In genomic region chr20:17298751-17299150, GRCh38 we compare ENCODE assay signal across 20 cellular contexts.
A peak's percentile ranks its signal among the peaks of the same experiment; 100 is the strongest.
DNase-seq lines count a peak whose midpoint lies in the region; ATAC-seq, FAIRE-seq and TF ChIP-seq lines count a peak whose summit lies in the region.
"Had no signal": no experiment of that assay in that cellular context is flagged by ENCODE, and none has a peak within 500 bp of the region (broad histone marks: within the 10 kb centered on the region; RNA-seq: fewer than 3 reads in every experiment).

No MANE protein-coding gene starts in this region.

- no peak for DNase-seq in HepG2 (ENCODE audit: low spot score)
- no peak for DNase-seq in right lobe of liver
- no peak for DNase-seq in kidney
- no peak for DNase-seq in NCI-H1417 (lab: John Stamatoyannopoulos, UW)
- no peak for DNase-seq in AG08395 (ENCODE audit: low spot score)
- DNase-seq: Caco-2; CD4-positive, CD25-positive, alpha-beta regulatory T cell; CD8-positive, alpha-beta T cell; DMS153; DND-41; GOT3; H9 had no signal

- WGBS in HepG2 (ENCODE audit: low lambda C conversion rate) = under 1% methylated on average over 2 of the region's 2 CpGs
- 31% methylated on average over 2 of the region's 2 CpGs for WGBS in right lobe of liver (ENCODE audit: insufficient coverage, low coverage, low lambda C conversion rate, missing lambda C conversion rate)

- no peak for TF ChIP-seq RAD21 in HepG2 (CRISPR knock-in tag; IDR thresholded peaks at IDR 0.05)

- no TSS peak for BruUV-seq in HepG2 (replicated peaks; lab: Mats Ljungman, UMichigan)

- no peaks in the 10 kb centered on the region for H3K4me1 ChIP-seq in HepG2 (ENCODE audit: insufficient read depth, low read length)
- no peaks in the 10 kb centered on the region for H3K4me1 ChIP-seq in right lobe of liver
- H3K4me1 ChIP-seq in kidney (ENCODE audit: control insufficient read depth in 1 of 2, insufficient read depth in 1 of 2, low read depth in 1 of 2, low read length in 2 of 2) = no peaks in the 10 kb centered on the region
- H3K4me1 ChIP-seq: BLaER1, Caco-2 had no signal

- intact Hi-C loops in HepG2 (cut with micrococcal nuclease; ENCODE audit: unreplicated experiment) = no loop called here
- intact Hi-C loops in right lobe of liver (cut with DNase I) = no loop called here
- intact Hi-C loops in kidney (cut with DNase I) = no loop called here

- no peak for TF ChIP-seq EP300 in HepG2 (IDR thresholded peaks at IDR 0.05; ENCODE audit: low read depth in 2 of 2, low read length in 2 of 2)
- TF ChIP-seq EP300 in HepG2 (CRISPR knock-in tag; IDR thresholded peaks at IDR 0.05; ENCODE audit: borderline replicate concordance) = no peak

- ATAC-seq in HepG2 (no peak), right lobe of liver (no peak)
- ATAC-seq: CD8-positive, alpha-beta T cell; HCT116 had no signal

- POLR2A ChIA-PET in HepG2 (lab: Yijun Ruan, JAX) = no interaction called here

- H2AFZ ChIP-seq in HepG2 (ENCODE audit: low read length) = no peak overlapping the region

- H3K36me3 ChIP-seq in HepG2 (replicated peaks in 1 of 2; ENCODE audit: control insufficient read depth in 1 of 2, insufficient read depth in 2 of 2, low read length in 2 of 2) = no peaks in the 10 kb centered on the region
- H3K36me3 ChIP-seq in right lobe of liver = no peaks in the 10 kb centered on the region
- H3K36me3 ChIP-seq in kidney (ENCODE audit: control insufficient read depth in 1 of 2, insufficient read depth in 2 of 2, low read length in 2 of 2) = no peaks in the 10 kb centered on the region
- H3K36me3 ChIP-seq: BLaER1 had no signal

- TF ChIP-seq CTCF in HepG2 (CRISPR knock-in tag; IDR thresholded peaks at IDR 0.05) (no peak), right lobe of liver (IDR thresholded peaks at IDR 0.05) (no peak), kidney (IDR thresholded peaks at IDR 0.05; ENCODE audit: borderline replicate concordance, extremely low read depth, insufficient read depth) (no peak)

- TF ChIP-seq POLR2A in HepG2 (IDR thresholded peaks at IDR 0.05; ENCODE audit: insufficient read depth in 1 of 2, low read depth in 2 of 2, low read length in 2 of 2) = no peak
- no peak for TF ChIP-seq POLR2A in right lobe of liver (IDR thresholded peaks at IDR 0.05)

- no peaks in the 10 kb centered on the region for H3K79me2 ChIP-seq in HepG2 (ENCODE audit: insufficient read depth, low read length)

- in situ Hi-C loops in HepG2 (cut with HindIII; ENCODE audit: extremely low pct_ligation_motif_present, low pct_unique_long_range_greater_than_20kb) = no loop called here

- no peaks in the 10 kb centered on the region for H3K27me3 ChIP-seq in HepG2 (ENCODE audit: control insufficient read depth in 1 of 2, insufficient read depth in 2 of 2, low read length in 2 of 2)
- no peaks in the 10 kb centered on the region for H3K27me3 ChIP-seq in right lobe of liver
- H3K27me3 ChIP-seq: BLaER1 had no signal

- H3K9ac ChIP-seq in HepG2 (ENCODE audit: insufficient read depth, low read depth, low read length) (no peak overlapping the region), kidney (ENCODE audit: low read length in 2 of 2) (no peak overlapping the region)
- H3K9ac ChIP-seq: BLaER1 had no signal

- H3K9me3 ChIP-seq in HepG2 (ENCODE audit: low read length) = no peaks in the 10 kb centered on the region
- no peaks in the 10 kb centered on the region for H3K9me3 ChIP-seq in right lobe of liver
- H3K9me3 ChIP-seq in kidney (ENCODE audit: control insufficient read depth in 1 of 2, low read length in 2 of 2) = peaks cover 0 to 3% of the 10 kb centered on the region in 2 donors
- H3K9me3 ChIP-seq: BLaER1, Caco-2 had no signal

- no peak overlapping the region for H3K4me2 ChIP-seq in HepG2 (ENCODE audit: low read depth, low read length)
- H3K4me2 ChIP-seq: BLaER1 had no signal

- no peak overlapping the region for H3K4me3 ChIP-seq in HepG2 (replicated peaks in 1 of 3; ENCODE audit: insufficient read depth in 1 of 3, low read depth in 2 of 3, low read length in 3 of 3)
- H3K4me3 ChIP-seq in right lobe of liver = no peak overlapping the region
- no peak overlapping the region for H3K4me3 ChIP-seq in kidney (ENCODE audit: low read length in 2 of 2)
- H3K4me3 ChIP-seq: BLaER1 had no signal

- CTCF ChIA-PET in HepG2 (lab: Yijun Ruan, JAX; ENCODE audit: low intra/inter-chr PET ratio, low total read pairs) = no interaction called here

- no peak overlapping the region for H3K27ac ChIP-seq in HepG2 (ENCODE audit: extremely low read length, insufficient read depth, low read length)
- no peak overlapping the region for H3K27ac ChIP-seq in right lobe of liver
- no peak overlapping the region for H3K27ac ChIP-seq in kidney (ENCODE audit: low read depth in 2 of 2, low read length in 2 of 2)
- H3K27ac ChIP-seq: 22Rv1, BLaER1, C4-2B had no signal

- H4K20me1 ChIP-seq in HepG2 (ENCODE audit: insufficient read depth, low read length) = no peaks in the 10 kb centered on the region
- H4K20me1 ChIP-seq: BLaER1 had no signal

- FAIRE-seq in HepG2 (lab: Jason Lieb, UNC) = no peak
- peak; percentile 14 for FAIRE-seq in colon (lab: Jason Lieb, UNC)
- peak; percentile 17 for FAIRE-seq in kidney (lab: Jason Lieb, UNC)
- FAIRE-seq: A204.1, G401.6, GM12892 had no signal

TF ChIP-seq in HepG2, 621 proteins besides CTCF, POLR2A, EP300 and RAD21:
- peak; percentile 81 for TF ChIP-seq ATF7 (IDR thresholded peaks at IDR 0.05)
- TF ChIP-seq ATF7 (CRISPR knock-in tag; IDR thresholded peaks at IDR 0.05) = no peak
- peak; percentile 90 for TF ChIP-seq CEBPB (IDR thresholded peaks at IDR 0.05; ENCODE audit: borderline replicate concordance, low read depth, low read length)
- no peak for TF ChIP-seq SPEN (CRISPR knock-in tag; IDR thresholded peaks at IDR 0.05; ENCODE audit: low read depth)
- no peak for TF ChIP-seq ZNF512 (CRISPR knock-in tag; IDR thresholded peaks at IDR 0.05)
TF ChIP-seq in HepG2: peak in this region for 2.
